1 cellular context compared by ENCODE assay signal in the genomic region with DNA sequence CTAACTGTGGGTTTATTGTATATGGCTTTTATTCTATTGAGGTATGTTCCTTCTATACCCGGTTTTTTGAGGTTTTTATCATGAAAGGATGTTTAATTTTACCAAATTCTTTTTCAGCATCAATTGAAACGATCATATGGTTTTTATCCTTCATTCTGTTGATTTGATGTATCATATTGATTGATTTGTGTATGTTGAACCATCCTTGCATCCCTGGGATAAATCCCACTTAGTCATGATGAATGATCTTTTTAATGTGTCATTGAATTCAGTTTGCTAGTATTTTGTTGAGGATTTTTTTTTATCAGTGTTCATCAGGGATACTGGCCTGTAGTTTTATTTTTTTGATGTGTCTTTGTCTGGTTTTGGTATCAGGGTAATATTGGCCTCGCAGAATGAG. TPM values are rescaled to one million over a fixed set of nuclear protein-coding genes. Genes with fewer than 3 reads are reported as not detected.
"Had no signal": no experiment of that assay in that cellular context is flagged by ENCODE, and none has a peak within 500 bp of the region (broad histone marks: within the 10 kb centered on the region; RNA-seq: fewer than 3 reads in every experiment).

No MANE protein-coding gene starts in this region.

RNA-seq across cellular contexts. Expression of a gene that starts 19.4 kb away (rescaled TPM):
- total RNA-seq: OCI-LY7 had no signal
